15 cellular contexts compared by ENCODE assay signal in the genomic region with DNA sequence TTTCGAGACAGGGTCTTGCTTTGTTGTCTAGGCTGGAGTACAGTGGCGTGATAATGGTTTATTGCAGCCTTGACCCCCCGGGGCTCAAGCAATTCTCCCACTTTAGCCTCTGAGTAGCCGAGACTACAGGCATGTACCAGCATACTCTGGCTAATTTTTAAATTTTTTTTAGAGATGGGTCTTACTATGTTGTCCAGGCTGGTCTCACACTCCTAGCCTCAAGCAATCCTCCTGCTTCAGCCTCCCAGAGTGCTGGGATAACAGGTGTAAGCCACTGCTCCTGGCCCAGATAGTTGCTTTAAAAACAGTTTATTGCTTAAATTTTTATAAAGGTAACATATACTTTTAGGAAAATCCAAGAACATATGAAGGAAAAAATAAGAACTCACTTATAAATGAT. TPM values are rescaled to one million over a fixed set of nuclear protein-coding genes. Genes with fewer than 3 reads are reported as not detected.
A peak's percentile ranks its signal among the peaks of the same experiment; 100 is the strongest.
DNase-seq lines count a peak whose midpoint lies in the region; ATAC-seq and TF ChIP-seq lines count a peak whose summit lies in the region.
"Had no signal": no experiment of that assay in that cellular context is flagged by ENCODE, and none has a peak within 500 bp of the region (broad histone marks: within the 10 kb centered on the region; RNA-seq: fewer than 3 reads in every experiment).

No MANE protein-coding gene starts in this region.

- 69 to 83% methylated on average over 3 to 4 of the region's 4 CpGs for WGBS in endodermal cell (ENCODE audit: insufficient coverage in 1 of 2, insufficient read length in 1 of 2), 2 experiments

- CTCF ChIA-PET in activated naive CD4-positive, alpha-beta T cell treated with anti-CD3 and anti-CD28 coated beads, Interleukin-2, amount 10 ng/mL, durations not matched to agents 7 days and 5 days (lab: Charles Lee): no interaction called here

- H3K27me3 ChIP-seq in endodermal cell (ENCODE audit: control insufficient read depth, insufficient read depth, low read length, poor library complexity, severe bottlenecking): no peaks in the 10 kb centered on the region
- H3K27me3 ChIP-seq: BLaER1 treated with 17β-estradiol and CSF1 and Interleukin-3, amounts not matched to agents 10 nM and 100 nM had no signal

- intact Hi-C loops in cardiac septum (cut with DNase I): no loop called here
- intact Hi-C loops in Right ventricle myocardium inferior (cut with DNase I): no loop called here
- intact Hi-C loops in posterior vena cava (cut with DNase I): no loop called here

- peak overlapping the region; percentile 19 for H3K4me3 ChIP-seq in endodermal cell (ENCODE audit: low read length)
- H3K4me3 ChIP-seq: BLaER1 treated with 17β-estradiol and CSF1 and Interleukin-3, amounts not matched to agents 10 nM and 100 nM had no signal

- no peaks in the 10 kb centered on the region for H3K27me3 Mint-ChIP-seq in endodermal cell (ENCODE audit: insufficient read depth)
- H3K27me3 Mint-ChIP-seq in activated naive CD4-positive, alpha-beta T cell treated with anti-CD3 and anti-CD28 coated beads, Interleukin-2, amount 10 ng/mL, durations not matched to agents 7 days and 5 days: peaks cover 36% of the 10 kb centered on the region

- no peak for TF ChIP-seq CTCF in endodermal cell (conservative IDR thresholded peaks at IDR 0.05)

- H3K36me3 Mint-ChIP-seq in endodermal cell (ENCODE audit: low read depth): peaks cover 17% of the 10 kb centered on the region
- H3K36me3 Mint-ChIP-seq in activated naive CD4-positive, alpha-beta T cell treated with anti-CD3 and anti-CD28 coated beads, Interleukin-2, amount 10 ng/mL, durations not matched to agents 7 days and 5 days: no peaks in the 10 kb centered on the region
- H3K36me3 Mint-ChIP-seq: CD4-positive, CD25-positive, alpha-beta regulatory T cell had no signal

- peak overlapping the region; percentile 96 for H3K27ac Mint-ChIP-seq in endodermal cell
- no peak overlapping the region for H3K27ac Mint-ChIP-seq in activated naive CD4-positive, alpha-beta T cell treated with anti-CD3 and anti-CD28 coated beads, Interleukin-2, amount 10 ng/mL, durations not matched to agents 7 days and 5 days
- H3K27ac Mint-ChIP-seq: CD4-positive, CD25-positive, alpha-beta regulatory T cell had no signal

- H3K36me3 ChIP-seq in endodermal cell (ENCODE audit: control insufficient read depth, insufficient read depth, low read length): no peaks in the 10 kb centered on the region
- H3K36me3 ChIP-seq: BLaER1 treated with 17β-estradiol and CSF1 and Interleukin-3, amounts not matched to agents 10 nM and 100 nM had no signal

- peaks cover 10% of the 10 kb centered on the region for H3K4me1 Mint-ChIP-seq in endodermal cell
- H3K4me1 Mint-ChIP-seq in activated naive CD4-positive, alpha-beta T cell treated with anti-CD3 and anti-CD28 coated beads, Interleukin-2, amount 10 ng/mL, durations not matched to agents 7 days and 5 days: no peaks in the 10 kb centered on the region

- H3K4me3 Mint-ChIP-seq in endodermal cell: no peak overlapping the region
- H3K4me3 Mint-ChIP-seq in activated naive CD4-positive, alpha-beta T cell treated with anti-CD3 and anti-CD28 coated beads, Interleukin-2, amount 10 ng/mL, durations not matched to agents 7 days and 5 days: no peak overlapping the region
- H3K4me3 Mint-ChIP-seq: CD4-positive, CD25-positive, alpha-beta regulatory T cell had no signal

- H3K9me3 Mint-ChIP-seq in endodermal cell: peaks cover 38% of the 10 kb centered on the region
- no peaks in the 10 kb centered on the region for H3K9me3 Mint-ChIP-seq in activated naive CD4-positive, alpha-beta T cell treated with anti-CD3 and anti-CD28 coated beads, Interleukin-2, amount 10 ng/mL, durations not matched to agents 7 days and 5 days

- ATAC-seq in Right ventricle myocardium inferior: no peak
- ATAC-seq: HCT116 had no signal

- DNase-seq in cardiac septum (ENCODE audit: low spot score) (peak; percentile 20), Right ventricle myocardium inferior (ENCODE audit: missing footprints) (no peak), endodermal cell (no peak), posterior vena cava (ENCODE audit: low spot score) (peak; percentile 1), Ammon's horn (ENCODE audit: low spot score) (no peak), SKM-1 (lab: John Stamatoyannopoulos, UW; ENCODE audit: unreplicated experiment) (no peak)
- DNase-seq in activated naive CD4-positive, alpha-beta T cell treated with anti-CD3 and anti-CD28 coated beads, Interleukin-2, amount 10 ng/mL, durations not matched to agents 7 days and 5 days: no peak
- DNase-seq: 8988T; AML-193; Calu3; CD4-positive, CD25-positive, alpha-beta regulatory T cell; DMS 273 treated with DMSO at 0.1 percent for 48 hours had no signal

- H3K27ac ChIP-seq in endodermal cell (ENCODE audit: low read depth, low read length): no peak overlapping the region
- H3K27ac ChIP-seq: BLaER1 treated with 17β-estradiol and CSF1 and Interleukin-3, amounts not matched to agents 10 nM and 100 nM had no signal

- H3K9ac ChIP-seq in endodermal cell (ENCODE audit: extremely low read depth, low read length, poor library complexity, severe bottlenecking): no peak overlapping the region
- H3K9ac ChIP-seq: BLaER1 treated with 17β-estradiol and CSF1 and Interleukin-3, amounts not matched to agents 10 nM and 100 nM had no signal

- peaks cover 35% of the 10 kb centered on the region for H3K9me3 ChIP-seq in endodermal cell (ENCODE audit: control insufficient read depth, low read length)
- H3K9me3 ChIP-seq: BLaER1 treated with 17β-estradiol and CSF1 and Interleukin-3, amounts not matched to agents 10 nM and 100 nM had no signal

- no peaks in the 10 kb centered on the region for H3K4me1 ChIP-seq in endodermal cell (ENCODE audit: control insufficient read depth, insufficient read depth, low read length)

RNA-seq across cellular contexts. Expression of gene NEURL1, which starts 26.3 kb away (rescaled TPM):
- total RNA-seq in cardiac septum (0.54 TPM), Right ventricle myocardium inferior (0.05 TPM), endodermal cell (under 1 TPM; 0.37 to 0.38 TPM), posterior vena cava (under 1 TPM; 0.37 to 0.48 TPM)
- polyA plus RNA-seq in endodermal cell (2013, experiment 1 of 2): 1.6 TPM
- polyA plus RNA-seq in endodermal cell (2013, experiment 2 of 2): 1.2 TPM
- total RNA-seq: Calu3, Daoy had no signal

RNA-seq across cellular contexts. Expression of gene CALHM3, which starts 40.8 kb away (rescaled TPM):
- total RNA-seq in cardiac septum (not detected), Right ventricle myocardium inferior (not detected), endodermal cell (not detected), posterior vena cava (not detected)
- polyA plus RNA-seq in endodermal cell (2013, experiment 1 of 2): not detected
- not detected for polyA plus RNA-seq in endodermal cell (2013, experiment 2 of 2)
- total RNA-seq: Calu3; CD4-positive, CD25-positive, alpha-beta regulatory T cell had no signal
- polyA plus RNA-seq: CD4-positive, CD25-positive, alpha-beta regulatory T cell had no signal

Comparison
In these comparisons a context has a peak if more than half of its experiments do, and no peak if none do; other contexts are left out.
1. DNase-seq: peak in cardiac septum (single experiment) and posterior vena cava (single experiment); none in Right ventricle myocardium inferior (single experiment), endodermal cell (single experiment), activated naive CD4-positive, alpha-beta T cell treated with anti-CD3 and anti-CD28 coated beads, Interleukin-2, amount 10 ng/mL, durations not matched to agents 7 days and 5 days (single experiment), Ammon's horn (single experiment) and SKM-1 (single experiment).